In genomic region chr12:130651188-130651587, GRCh38 we compare ENCODE assay signal across 32 cellular contexts.
"Had no signal": no experiment of that assay in that cellular context is flagged by ENCODE, and none has a peak within 500 bp of the region (broad histone marks: within the 10 kb centered on the region; RNA-seq: fewer than 3 reads in every experiment).

No MANE protein-coding gene starts in this region.

- DNase-seq: activated B cell treated with CpG ODN at 0.5 μM for 24 hours; activated CD4-positive, alpha-beta memory T cell treated with anti-CD3 and anti-CD28 coated beads for 36 hours; activated CD4-positive, alpha-beta T cell treated with anti-CD3 and anti-CD28 coated beads for 48 hours; activated CD8-positive, alpha-beta memory T cell treated with anti-CD3 and anti-CD28 coated beads, Interleukin-2, amount 10 ng/mL, durations not matched to agents 7 days and 5 days; activated CD8-positive, alpha-beta memory T cell treated with anti-CD3 and anti-CD28 coated beads, Interleukin-2, amount 50 U/mL, for 4 hours; activated CD8-positive, alpha-beta T cell treated with anti-CD3 and anti-CD28 coated beads, Interleukin-2, amount 10 ng/mL, durations not matched to agents 7 days and 5 days; activated effector memory CD4-positive, alpha-beta T cell treated with anti-CD3 and anti-CD28 coated beads, Interleukin-2, amount 50 U/mL, for 16 hours; activated naive CD4-positive, alpha-beta T cell treated with anti-CD3 and anti-CD28 coated beads for 36 hours; activated naive CD8-positive, alpha-beta T cell treated with anti-CD3 and anti-CD28 coated beads for 36 hours; activated naive CD8-positive, alpha-beta T cell treated with anti-CD3 and anti-CD28 coated beads, Interleukin-2, amount 50 U/mL, for 24 hours; activated T-cell treated with anti-CD3 and anti-CD28 coated beads, Interleukin-2, amount 50 U/mL, for 1 hour; activated T-cell treated with anti-CD3 and anti-CD28 coated beads, Interleukin-2, amount 50 U/mL, for 48 hours; adrenal gland; amygdala; aorta; body of pancreas; caudate nucleus; colonic mucosa; effector CD8-positive, alpha-beta T cell; foreskin fibroblast; head of caudate nucleus; T-helper 1 cell; T-helper 17 cell; T1000; WERI-Rb-1 had no signal

- H3K27me3 ChIP-seq: adrenal gland, body of pancreas, colonic mucosa had no signal

- H3K36me3 ChIP-seq: adrenal gland, colonic mucosa, WERI-Rb-1 had no signal

- H3K36me3 Mint-ChIP-seq: activated CD4-positive, alpha-beta memory T cell treated with anti-CD3 and anti-CD28 coated beads for 36 hours; activated naive CD4-positive, alpha-beta T cell treated with anti-CD3 and anti-CD28 coated beads, Interleukin-2, amount 50 U/mL, for 24 hours; activated naive CD8-positive, alpha-beta T cell treated with anti-CD3 and anti-CD28 coated beads for 36 hours had no signal

- ATAC-seq: activated CD4-positive, CD25-positive, alpha-beta regulatory T cell treated with anti-CD3 and anti-CD28 coated beads, Interleukin-2, amount 50 U/mL, for 24 hours; activated CD8-positive, alpha-beta memory T cell treated with anti-CD3 and anti-CD28 coated beads, Interleukin-2, amount 10 ng/mL, durations not matched to agents 7 days and 5 days; activated CD8-positive, alpha-beta T cell treated with anti-CD3 and anti-CD28 coated beads, Interleukin-2, amount 10 ng/mL, durations not matched to agents 7 days and 5 days; activated naive CD8-positive, alpha-beta T cell treated with anti-CD3 and anti-CD28 coated beads, Interleukin-2, amount 50 U/mL, for 24 hours; body of pancreas; esophagus mucosa; T-helper 17 cell had no signal

- H3K27ac ChIP-seq: adrenal gland, body of pancreas, colonic mucosa, epithelial cell of prostate, WERI-Rb-1 had no signal

- H3K4me1 Mint-ChIP-seq: activated B cell treated with CpG ODN at 0.5 μM for 24 hours; activated CD8-positive, alpha-beta memory T cell treated with anti-CD3 and anti-CD28 coated beads, Interleukin-2, amount 10 ng/mL, durations not matched to agents 7 days and 5 days; activated naive CD4-positive, alpha-beta T cell treated with anti-CD3 and anti-CD28 coated beads, Interleukin-2, amount 50 U/mL, for 24 hours; activated naive CD8-positive, alpha-beta T cell treated with anti-CD3 and anti-CD28 coated beads for 36 hours; activated naive CD8-positive, alpha-beta T cell treated with anti-CD3 and anti-CD28 coated beads, Interleukin-2, amount 50 U/mL, for 24 hours; T-helper 17 cell had no signal

- H3K9me3 Mint-ChIP-seq: activated naive CD4-positive, alpha-beta T cell treated with anti-CD3 and anti-CD28 coated beads, Interleukin-2, amount 50 U/mL, for 24 hours; activated naive CD8-positive, alpha-beta T cell treated with anti-CD3 and anti-CD28 coated beads for 36 hours; activated naive CD8-positive, alpha-beta T cell treated with anti-CD3 and anti-CD28 coated beads, Interleukin-2, amount 50 U/mL, for 24 hours; activated T-helper 2 cell treated with anti-CD3 and anti-CD28 coated beads, Interferon-gamma antibody, Interleukin-2, Interleukin-4, amounts not matched to agents 10 μg/mL and 5 μg/mL and 100 μg/mL, durations not matched to agents 14 hours and 24 hours and 36 hours; T-helper 2 cell treated with Interferon-gamma antibody and Interleukin-4, amounts not matched to agents 5 μg/mL and 100 μg/mL, for 36 hours had no signal

- H3K4me1 ChIP-seq: adrenal gland, body of pancreas, colonic mucosa had no signal

- H3K27me3 Mint-ChIP-seq: activated B cell treated with CpG ODN at 0.5 μM for 24 hours; activated CD4-positive, alpha-beta memory T cell treated with anti-CD3 and anti-CD28 coated beads for 36 hours; activated CD8-positive, alpha-beta memory T cell treated with anti-CD3 and anti-CD28 coated beads, Interleukin-2, amount 10 ng/mL, durations not matched to agents 7 days and 5 days; activated naive CD8-positive, alpha-beta T cell treated with anti-CD3 and anti-CD28 coated beads for 36 hours had no signal

- H3K9me3 ChIP-seq: adrenal gland, body of pancreas, colonic mucosa had no signal

- H3K27ac Mint-ChIP-seq: activated B cell treated with CpG ODN at 0.5 μM for 24 hours; activated CD4-positive, alpha-beta memory T cell treated with anti-CD3 and anti-CD28 coated beads for 36 hours; activated CD8-positive, alpha-beta memory T cell treated with anti-CD3 and anti-CD28 coated beads, Interleukin-2, amount 10 ng/mL, durations not matched to agents 7 days and 5 days; activated CD8-positive, alpha-beta T cell treated with anti-CD3 and anti-CD28 coated beads, Interleukin-2, amount 10 ng/mL, durations not matched to agents 7 days and 5 days; activated naive CD4-positive, alpha-beta T cell treated with anti-CD3 and anti-CD28 coated beads for 36 hours; activated naive CD4-positive, alpha-beta T cell treated with anti-CD3 and anti-CD28 coated beads, Interleukin-2, amount 50 U/mL, for 24 hours; activated naive CD8-positive, alpha-beta T cell treated with anti-CD3 and anti-CD28 coated beads for 36 hours; activated naive CD8-positive, alpha-beta T cell treated with anti-CD3 and anti-CD28 coated beads, Interleukin-2, amount 50 U/mL, for 24 hours; activated T-helper 1 cell treated with anti-CD3 and anti-CD28 coated beads, Interleukin-12 subunit alpha, Interleukin-12 subunit beta, Interleukin-2, Interleukin-4 antibody, amounts not matched to agents 30 ng/mL and 10 ng/mL and 1 ng/mL, durations not matched to agents 14 hours and 24 hours and 36 hours; activated T-helper 2 cell treated with anti-CD3 and anti-CD28 coated beads, Interferon-gamma antibody, Interleukin-2, Interleukin-4, amounts not matched to agents 10 μg/mL and 5 μg/mL and 100 μg/mL, durations not matched to agents 14 hours and 24 hours and 36 hours; T-helper 17 cell; T-helper 2 cell treated with Interferon-gamma antibody and Interleukin-4, amounts not matched to agents 5 μg/mL and 100 μg/mL, for 36 hours had no signal

- H3K4me3 ChIP-seq: adrenal gland, body of pancreas, colonic mucosa had no signal

- H3K4me3 Mint-ChIP-seq: activated B cell treated with CpG ODN at 0.5 μM for 24 hours; activated CD4-positive, alpha-beta memory T cell treated with anti-CD3 and anti-CD28 coated beads for 36 hours; activated CD8-positive, alpha-beta memory T cell treated with anti-CD3 and anti-CD28 coated beads, Interleukin-2, amount 10 ng/mL, durations not matched to agents 7 days and 5 days; activated CD8-positive, alpha-beta T cell treated with anti-CD3 and anti-CD28 coated beads, Interleukin-2, amount 10 ng/mL, durations not matched to agents 7 days and 5 days; activated naive CD4-positive, alpha-beta T cell treated with anti-CD3 and anti-CD28 coated beads for 36 hours; activated naive CD4-positive, alpha-beta T cell treated with anti-CD3 and anti-CD28 coated beads, Interleukin-2, amount 50 U/mL, for 24 hours; activated naive CD8-positive, alpha-beta T cell treated with anti-CD3 and anti-CD28 coated beads for 36 hours; activated naive CD8-positive, alpha-beta T cell treated with anti-CD3 and anti-CD28 coated beads, Interleukin-2, amount 50 U/mL, for 24 hours; activated T-helper 1 cell treated with anti-CD3 and anti-CD28 coated beads, Interleukin-12 subunit alpha, Interleukin-12 subunit beta, Interleukin-2, Interleukin-4 antibody, amounts not matched to agents 30 ng/mL and 10 ng/mL and 1 ng/mL, durations not matched to agents 14 hours and 24 hours and 36 hours; T-helper 17 cell; T-helper 2 cell treated with Interferon-gamma antibody and Interleukin-4, amounts not matched to agents 5 μg/mL and 100 μg/mL, for 36 hours had no signal
